25 cellular contexts compared by ENCODE assay signal in the genomic region with DNA sequence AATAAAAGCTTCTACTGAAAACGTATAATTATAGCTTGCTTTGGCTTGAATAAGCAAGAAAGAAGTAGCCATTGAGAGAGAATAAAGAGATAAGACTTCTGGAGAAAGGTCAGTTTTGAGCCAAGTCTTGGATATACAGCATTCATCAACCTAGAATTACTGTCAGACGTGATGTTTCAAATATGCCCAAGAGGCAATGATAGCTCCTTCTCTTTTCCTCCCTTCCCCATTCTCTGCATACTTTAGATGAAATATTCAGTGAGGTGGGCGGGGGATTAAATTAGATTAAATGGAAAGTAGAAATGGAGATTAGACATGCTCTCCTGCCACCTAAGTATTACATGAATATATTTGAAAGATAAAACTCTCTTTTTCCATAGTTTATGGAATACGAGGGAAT. TPM values are rescaled to one million over a fixed set of nuclear protein-coding genes. Genes with fewer than 3 reads are reported as not detected.
"Had no signal": no experiment of that assay in that cellular context is flagged by ENCODE, and none has a peak within 500 bp of the region (broad histone marks: within the 10 kb centered on the region; RNA-seq: fewer than 3 reads in every experiment).

No MANE protein-coding gene starts in this region.

- H3K4me3 ChIP-seq: body of pancreas, MG63 had no signal

- H3K27ac ChIP-seq: body of pancreas had no signal

- H3K27me3 ChIP-seq: body of pancreas, MG63 had no signal

- H3K9me3 ChIP-seq: body of pancreas, MG63 had no signal

- H3K9me3 Mint-ChIP-seq: activated B cell treated with CpG ODN at 0.5 μM for 24 hours; activated CD4-positive, alpha-beta T cell treated with anti-CD3 and anti-CD28 coated beads, Interleukin-2, amount 10 ng/mL, durations not matched to agents 24 days and 14 days; activated naive CD4-positive, alpha-beta T cell treated with anti-CD3 and anti-CD28 coated beads for 36 hours; activated T-cell treated with anti-CD3 and anti-CD28 coated beads, Interleukin-2, amount 50 U/mL, for 4 hours; T-helper 1 cell treated with Interleukin-12 subunit alpha and Interleukin-12 subunit beta and Interleukin-4 antibody, amounts not matched to agents 30 μg/mL and 1 μg/mL, for 36 hours had no signal

- ATAC-seq: activated CD8-positive, alpha-beta memory T cell treated with anti-CD3 and anti-CD28 coated beads, Interleukin-2, amount 10 ng/mL, durations not matched to agents 7 days and 5 days; body of pancreas had no signal

- H3K27ac Mint-ChIP-seq: activated B cell treated with CpG ODN at 0.5 μM for 24 hours; activated CD4-positive, alpha-beta T cell treated with anti-CD3 and anti-CD28 coated beads, Interleukin-2, amount 10 ng/mL, durations not matched to agents 24 days and 14 days; activated CD8-positive, alpha-beta memory T cell treated with anti-CD3 and anti-CD28 coated beads, Interleukin-2, amount 10 ng/mL, durations not matched to agents 7 days and 5 days; activated naive CD4-positive, alpha-beta T cell treated with anti-CD3 and anti-CD28 coated beads for 36 hours; activated naive CD8-positive, alpha-beta T cell; T-helper 1 cell treated with Interleukin-12 subunit alpha and Interleukin-12 subunit beta and Interleukin-4 antibody, amounts not matched to agents 30 μg/mL and 1 μg/mL, for 36 hours had no signal

- H3K36me3 Mint-ChIP-seq: activated CD8-positive, alpha-beta memory T cell treated with anti-CD3 and anti-CD28 coated beads, Interleukin-2, amount 10 ng/mL, durations not matched to agents 7 days and 5 days; activated naive CD8-positive, alpha-beta T cell had no signal

- H3K4me1 Mint-ChIP-seq: activated B cell treated with CpG ODN at 0.5 μM for 24 hours; activated CD4-positive, alpha-beta T cell treated with anti-CD3 and anti-CD28 coated beads, Interleukin-2, amount 10 ng/mL, durations not matched to agents 24 days and 14 days; activated CD8-positive, alpha-beta memory T cell treated with anti-CD3 and anti-CD28 coated beads, Interleukin-2, amount 10 ng/mL, durations not matched to agents 7 days and 5 days had no signal

- H3K4me3 Mint-ChIP-seq: activated B cell treated with CpG ODN at 0.5 μM for 24 hours; activated CD4-positive, alpha-beta T cell treated with anti-CD3 and anti-CD28 coated beads, Interleukin-2, amount 10 ng/mL, durations not matched to agents 24 days and 14 days; activated CD8-positive, alpha-beta memory T cell treated with anti-CD3 and anti-CD28 coated beads, Interleukin-2, amount 10 ng/mL, durations not matched to agents 7 days and 5 days; activated naive CD4-positive, alpha-beta T cell treated with anti-CD3 and anti-CD28 coated beads for 36 hours; activated naive CD8-positive, alpha-beta T cell; activated T-cell treated with anti-CD3 and anti-CD28 coated beads, Interleukin-2, amount 50 U/mL, for 4 hours; T-helper 1 cell treated with Interleukin-12 subunit alpha and Interleukin-12 subunit beta and Interleukin-4 antibody, amounts not matched to agents 30 μg/mL and 1 μg/mL, for 36 hours had no signal

- DNase-seq: activated B cell treated with CpG ODN at 0.5 μM for 24 hours; activated CD4-positive, alpha-beta T cell treated with anti-CD3 and anti-CD28 coated beads for 1 hour; activated CD4-positive, alpha-beta T cell treated with anti-CD3 and anti-CD28 coated beads, Interleukin-2, amount 50 U/mL, for 48 hours; activated CD8-positive, alpha-beta memory T cell treated with anti-CD3 and anti-CD28 coated beads, Interleukin-2, amount 10 ng/mL, durations not matched to agents 7 days and 5 days; activated effector memory CD4-positive, alpha-beta T cell treated with anti-CD3 and anti-CD28 coated beads, Interleukin-2, amount 50 U/mL, for 16 hours; activated naive CD4-positive, alpha-beta T cell treated with anti-CD3 and anti-CD28 coated beads for 36 hours; activated T-cell treated with anti-CD3 and anti-CD28 coated beads, Interleukin-2, amount 50 U/mL, for 4 hours; anterior cingulate cortex; body of pancreas; central memory CD4-positive, alpha-beta T cell; MG63; MV-4-11; NCI-H1092 treated with DMSO at 0.1 percent for 48 hours; NCI-H1417 treated with DMSO at 0.1 percent for 48 hours; NCI-H1694; NCI-H2029; NCI-H2107; NCI-H2171 treated with DMSO at 0.1 percent for 48 hours; NCI-H446; NCI-H524; SIG-M5 had no signal

- H3K4me1 ChIP-seq: body of pancreas had no signal

RNA-seq across cellular contexts. Expression of a gene that starts 8.7 kb away (rescaled TPM):
- total RNA-seq: activated B cell treated with CpG ODN at 0.5 μM for 24 hours; activated CD4-positive, alpha-beta T cell treated with anti-CD3 and anti-CD28 coated beads, Interleukin-2, amount 10 ng/mL, durations not matched to agents 24 days and 14 days had no signal

RNA-seq across cellular contexts. Expression of a gene that starts 47.3 kb away (rescaled TPM):
- total RNA-seq: activated B cell treated with CpG ODN at 0.5 μM for 24 hours; activated CD4-positive, alpha-beta T cell treated with anti-CD3 and anti-CD28 coated beads, Interleukin-2, amount 10 ng/mL, durations not matched to agents 24 days and 14 days; activated CD8-positive, alpha-beta memory T cell treated with anti-CD3 and anti-CD28 coated beads, Interleukin-2, amount 10 ng/mL, durations not matched to agents 7 days and 5 days; activated naive CD4-positive, alpha-beta T cell treated with anti-CD3 and anti-CD28 coated beads for 36 hours; activated T-cell treated with anti-CD3 and anti-CD28 coated beads, Interleukin-2, amount 50 U/mL, for 4 hours; body of pancreas; bronchial epithelial cell had no signal
